ENCODE assay signal across 1 cellular context in the genomic region with DNA sequence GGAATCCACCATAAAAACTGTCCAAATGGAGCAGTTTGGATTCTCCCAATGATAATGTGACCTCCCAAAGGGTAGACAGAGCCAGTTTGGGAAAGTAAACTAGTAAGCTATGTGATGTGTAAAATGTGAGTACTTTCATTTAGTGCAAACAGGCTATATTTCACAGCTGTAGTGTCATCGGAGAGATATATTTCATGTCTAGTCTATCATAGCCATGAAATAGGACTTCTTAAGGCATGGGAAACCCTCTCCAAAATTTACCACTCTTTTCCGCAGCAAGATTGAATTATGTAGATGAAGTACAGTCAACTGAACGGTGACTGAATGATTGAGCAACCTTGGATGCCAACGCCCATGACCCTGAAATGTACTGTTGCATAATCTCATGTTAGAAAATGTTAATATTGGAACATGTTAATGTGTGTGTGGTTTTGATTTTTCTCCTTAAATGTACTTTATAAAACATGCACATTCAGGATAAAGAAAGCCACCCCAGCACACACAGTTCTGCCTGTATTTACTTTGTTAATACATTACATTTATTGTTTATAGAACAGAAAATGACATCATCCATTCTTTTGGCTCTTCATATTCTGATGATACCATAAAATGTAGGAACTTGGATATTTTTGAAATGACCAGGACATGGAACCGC.
TF ChIP-seq lines count a peak whose summit lies in the region.

No MANE protein-coding gene starts in this region.

TF ChIP-seq in HCT116, 20 proteins besides CTCF, POLR2A, EP300 and RAD21 (continued from another document):
- TF ChIP-seq CEBPB (IDR thresholded peaks at IDR 0.05; ENCODE audit: low read depth), result no peak
- TF ChIP-seq SP1 (IDR thresholded peaks at IDR 0.05; ENCODE audit: low read depth), result no peak
- TF ChIP-seq, protein P1, sequence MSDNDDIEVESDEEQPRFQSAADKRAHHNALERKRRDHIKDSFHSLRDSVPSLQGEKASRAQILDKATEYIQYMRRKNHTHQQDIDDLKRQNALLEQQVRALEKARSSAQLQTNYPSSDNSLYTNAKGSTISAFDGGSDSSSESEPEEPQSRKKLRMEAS (IDR thresholded peaks at IDR 0.05), result no peak
- no peak for TF ChIP-seq POLR2AphosphoS5 (IDR thresholded peaks at IDR 0.05; ENCODE audit: low read depth, low read length)
- TF ChIP-seq SRF (IDR thresholded peaks at IDR 0.05; ENCODE audit: low read depth), result no peak
- TF ChIP-seq EZH2phosphoT487 (IDR thresholded peaks at IDR 0.05; ENCODE audit: borderline replicate concordance), result no peak
- no peak for TF ChIP-seq ELF1 (IDR thresholded peaks at IDR 0.05; ENCODE audit: borderline replicate concordance, low read depth)
- no peak for TF ChIP-seq YY1 (IDR thresholded peaks at IDR 0.05; ENCODE audit: extremely low read depth, insufficient replicate concordance, low read depth, low read length)
- TF ChIP-seq REST (IDR thresholded peaks at IDR 0.05; ENCODE audit: low read depth), result no peak
- no peak for TF ChIP-seq CBX3 (IDR thresholded peaks at IDR 0.05; ENCODE audit: low read depth)
